In genomic region chr11:66313321-66314185, GRCh38 we compare ENCODE assay signal across 8 cellular contexts. TPM values are rescaled to one million over a fixed set of nuclear protein-coding genes. Genes with fewer than 3 reads are reported as not detected.
A peak's percentile ranks its signal among the peaks of the same experiment; 100 is the strongest.
DNase-seq lines count a peak whose midpoint lies in the region; ATAC-seq and TF ChIP-seq lines count a peak whose summit lies in the region.

No MANE protein-coding gene starts in this region.

- H3K27me3 Mint-ChIP-seq in activated CD4-positive, alpha-beta T cell treated with anti-CD3 and anti-CD28 coated beads for 36 hours: no peaks in the 10 kb centered on the region

- peak overlapping the region; percentile 54 for H3K4me3 ChIP-seq in brain microvascular endothelial cell (ENCODE audit: low read depth, low read length)
- H3K4me3 ChIP-seq in liver (ENCODE audit: low read depth in 1 of 3, low read length in 3 of 3): no peak overlapping the region
- H3K4me3 ChIP-seq in tibial nerve: peak overlapping the region; percentile 35 to 57 (median 54)

- peak overlapping the region; percentile 42 for H3K27ac Mint-ChIP-seq in activated CD4-positive, alpha-beta T cell treated with anti-CD3 and anti-CD28 coated beads for 36 hours

- H3K27ac ChIP-seq in brain microvascular endothelial cell: peak overlapping the region; percentile 97
- peak overlapping the region; percentile 28 to 86 for H3K27ac ChIP-seq in liver (ENCODE audit: low read depth in 1 of 2, low read length in 2 of 2)
- peak overlapping the region; percentile 44 to 89 (median 88) for H3K27ac ChIP-seq in tibial nerve

- no peaks in the 10 kb centered on the region for H3K36me3 ChIP-seq in brain microvascular endothelial cell (replicated peaks)
- H3K36me3 ChIP-seq in liver (ENCODE audit: control insufficient read depth in 4 of 4, insufficient read depth in 3 of 4, low read depth in 1 of 4, low read length in 3 of 4): no peaks in the 10 kb centered on the region
- H3K36me3 ChIP-seq in tibial nerve: no peaks in the 10 kb centered on the region

- TF ChIP-seq EP300 in tibial nerve (IDR thresholded peaks at IDR 0.05): no peak

- TF ChIP-seq CTCF in brain microvascular endothelial cell (IDR thresholded peaks at IDR 0.05; ENCODE audit: low read depth, low read length, missing control alignments) (peak; percentile 58), liver (IDR thresholded peaks at IDR 0.05; ENCODE audit: low read depth, low read length, missing input control) (no peak), tibial nerve (IDR thresholded peaks at IDR 0.05) (peak in 1 of 5 experiments; percentile 11)

- TF ChIP-seq RAD21 in liver (IDR thresholded peaks at IDR 0.05): no peak

- DNase-seq in activated CD4-positive, alpha-beta T cell treated with anti-CD3 and anti-CD28 coated beads for 36 hours: no peak
- DNase-seq in activated CD4-positive, alpha-beta T cell treated with anti-CD3 and anti-CD28 coated beads for 48 hours: no peak
- DNase-seq in brain microvascular endothelial cell (no peak), tibial nerve (ENCODE audit: low spot score in 2 of 2) (no peak), pons (ENCODE audit: low spot score) (no peak)
- no peak for DNase-seq in stimulated activated CD4-positive, alpha-beta T cell treated with anti-CD3 and anti-CD28 coated beads, Interleukin-15, amount 100 ng/mL, for 24 hours

- peak overlapping the region; percentile 79 for H3K4me3 Mint-ChIP-seq in activated CD4-positive, alpha-beta T cell treated with anti-CD3 and anti-CD28 coated beads for 36 hours

- H3K9me3 ChIP-seq in liver (ENCODE audit: control insufficient read depth in 4 of 4, low read length in 3 of 4): no peaks in the 10 kb centered on the region
- H3K9me3 ChIP-seq in tibial nerve: no peaks in the 10 kb centered on the region

- peaks cover 48% of the 10 kb centered on the region for H3K4me1 Mint-ChIP-seq in activated CD4-positive, alpha-beta T cell treated with anti-CD3 and anti-CD28 coated beads for 36 hours

- no peak for TF ChIP-seq POLR2A in tibial nerve (IDR thresholded peaks at IDR 0.05)

- POLR2A ChIA-PET in activated CD4-positive, alpha-beta T cell treated with anti-CD3 and anti-CD28 coated beads for 36 hours (lab: Charles Lee): interaction anchor here (1.4 kb wide), 1 partner anchor 22 kb away, joined by 3 read pairs; the partner anchor contains the start of gene TMEM151A

- ATAC-seq in activated CD4-positive, alpha-beta T cell treated with anti-CD3 and anti-CD28 coated beads for 36 hours: no peak
- no peak for ATAC-seq in GM18498 (IDR thresholded peaks at IDR 0.05; ENCODE audit: unreplicated experiment)

- in situ Hi-C loops in brain microvascular endothelial cell (cut with HindIII; ENCODE audit: low pct_ligation_motif_present, low sequenced_read_pairs): no loop called here

- intact Hi-C loops in activated CD4-positive, alpha-beta T cell treated with anti-CD3 and anti-CD28 coated beads for 36 hours (cut with DNase I, micrococcal nuclease): no loop called here

- H3K27me3 ChIP-seq in brain microvascular endothelial cell (replicated peaks): no peaks in the 10 kb centered on the region
- H3K27me3 ChIP-seq in liver (ENCODE audit: control insufficient read depth in 4 of 4, insufficient read depth in 4 of 4, low read length in 3 of 4): no peaks in the 10 kb centered on the region
- peaks cover 0 to 5% of the 10 kb centered on the region in 2 donors for H3K27me3 ChIP-seq in tibial nerve

- CTCF ChIA-PET in activated CD4-positive, alpha-beta T cell treated with anti-CD3 and anti-CD28 coated beads for 36 hours (lab: Charles Lee): interaction anchor here (0.6 to 6.4 kb wide), 11 partner anchors 8 to 423 kb away, joined by 3 to 34 read pairs (median 10); partner anchors contain the start of genes BRMS1, CCDC85B, TMEM151A and YIF1A

- H3K4me1 ChIP-seq in liver (ENCODE audit: control insufficient read depth in 4 of 4, insufficient read depth in 4 of 4, low read length in 3 of 4) (peaks cover 7 to 20% (median 12%) of the 10 kb centered on the region in 4 donors), tibial nerve (peaks cover 0 to 62% (median 32%) of the 10 kb centered on the region in 4 donors)

- WGBS in liver: 57% methylated on average over 38 of the region's 38 CpGs
- 22 to 38% methylated on average over 18 to 30 of the region's 38 CpGs for WGBS in tibial nerve, 2 donors

- H3K36me3 Mint-ChIP-seq in activated CD4-positive, alpha-beta T cell treated with anti-CD3 and anti-CD28 coated beads for 36 hours (ENCODE audit: low read depth): no peaks in the 10 kb centered on the region

- peak overlapping the region in 1 of 2 donors; percentile 37 for H3K9ac ChIP-seq in liver (ENCODE audit: low read depth in 1 of 2, low read length in 2 of 2)

- H3K9me3 Mint-ChIP-seq in activated CD4-positive, alpha-beta T cell treated with anti-CD3 and anti-CD28 coated beads for 36 hours (ENCODE audit: low read depth): no peaks in the 10 kb centered on the region

TF ChIP-seq in liver, 16 proteins besides CTCF, POLR2A, EP300 and RAD21:
- no peak for TF ChIP-seq RXRA (IDR thresholded peaks at IDR 0.05)
- TF ChIP-seq REST (IDR thresholded peaks at IDR 0.05): no peak
- TF ChIP-seq YY1 (IDR thresholded peaks at IDR 0.05): no peak
- no peak for TF ChIP-seq FOXA2 (IDR thresholded peaks at IDR 0.05)
- no peak for TF ChIP-seq EGR1 (IDR thresholded peaks at IDR 0.05; ENCODE audit: low read depth in 2 of 2)
- TF ChIP-seq NR2F2 (IDR thresholded peaks at IDR 0.05): no peak
- TF ChIP-seq TAF1 (conservative IDR thresholded peaks at IDR 0.05): no peak
- TF ChIP-seq HNF4A (conservative IDR thresholded peaks at IDR 0.05): no peak
- no peak for TF ChIP-seq ZBTB33 (IDR thresholded peaks at IDR 0.05)
- no peak for TF ChIP-seq HNF4G (IDR thresholded peaks at IDR 0.05)
- no peak for TF ChIP-seq JUND (IDR thresholded peaks at IDR 0.05)
- no peak for TF ChIP-seq ATF3 (IDR thresholded peaks at IDR 0.05)

RNA-seq across cellular contexts. Expression of gene CD248, which starts 3.3 kb away (rescaled TPM):
- under 1 TPM; 0.23 to 0.26 TPM for total RNA-seq in activated CD4-positive, alpha-beta T cell treated with anti-CD3 and anti-CD28 coated beads for 36 hours
- total RNA-seq in liver: 1 to 10 TPM; 1.0 to 3.0 TPM
- polyA plus RNA-seq in liver: 1 to 10 TPM in 1 of 2 donors, under 1 TPM in 1; 0.64 to 1.5 TPM
- total RNA-seq in tibial nerve: 10 to 100 TPM; 29.9 to 69.7 (median 47.3) TPM

RNA-seq across cellular contexts. Expression of gene TMEM151A, which starts 21.9 kb away (rescaled TPM):
- total RNA-seq in activated CD4-positive, alpha-beta T cell treated with anti-CD3 and anti-CD28 coated beads for 36 hours: not detected
- total RNA-seq in liver: under 1 TPM in 1 of 2 donors, not detected in 1; 0.05 TPM
- polyA plus RNA-seq in liver: under 1 TPM in 1 of 2 donors, not detected in 1; 0.13 TPM
- not detected for total RNA-seq in tibial nerve

RNA-seq across cellular contexts. Expression of gene RIN1, which starts 22.7 kb away (rescaled TPM):
- total RNA-seq in activated CD4-positive, alpha-beta T cell treated with anti-CD3 and anti-CD28 coated beads for 36 hours: 1 to 10 TPM; 1.5 to 1.6 TPM
- 1 to 10 TPM in 1 of 2 donors, under 1 TPM in 1; 0.50 to 1.1 TPM for total RNA-seq in liver
- under 1 TPM; 0.11 to 0.55 TPM for polyA plus RNA-seq in liver
- 10 to 100 TPM in 1 of 4 donors, 1 to 10 TPM in 3; 2.4 to 14.1 (median 4.1) TPM for total RNA-seq in tibial nerve

RNA-seq across cellular contexts. Expression of gene YIF1A, which starts 24.6 kb away (rescaled TPM):
- 10 to 100 TPM; 47.5 to 49.8 TPM for total RNA-seq in activated CD4-positive, alpha-beta T cell treated with anti-CD3 and anti-CD28 coated beads for 36 hours
- total RNA-seq in liver (100 to 1,000 TPM in 1 of 2 donors, 10 to 100 TPM in 1; 93.0 to 115 TPM), tibial nerve (100 to 1,000 TPM in 2 of 4 donors, 10 to 100 TPM in 2; 76.0 to 143 (median 90.6) TPM)
- 100 to 1,000 TPM; 118 to 136 TPM for polyA plus RNA-seq in liver

RNA-seq across cellular contexts. Expression of gene BRMS1, which starts 31.4 kb away (rescaled TPM):
- 10 to 100 TPM; 29.2 to 30.2 TPM for total RNA-seq in activated CD4-positive, alpha-beta T cell treated with anti-CD3 and anti-CD28 coated beads for 36 hours
- total RNA-seq in liver (10 to 100 TPM; 12.0 to 20.0 TPM), tibial nerve (10 to 100 TPM; 27.2 to 44.7 (median 34.8) TPM)
- 10 to 100 TPM; 20.6 to 24.0 TPM for polyA plus RNA-seq in liver

Comparison
In these comparisons a context has a peak if more than half of its experiments do, and no peak if none do; other contexts are left out.
1. H3K4me3 ChIP-seq: peak in brain microvascular endothelial cell (single experiment) and tibial nerve (4 of 4); none in liver (0 of 3).
2. RNA of gene CD248, which starts 3.3 kb away (total RNA-seq): 29.9 to 69.7 TPM in tibial nerve; 1.0 to 3.0 TPM in liver and 0.23 to 0.26 TPM in activated CD4-positive, alpha-beta T cell treated with anti-CD3 and anti-CD28 coated beads for 36 hours; every median in the first group is over 4 times any median in the second.
3. Peak in every context shown above with its lines, with median percentiles within 50 percentile points of each other: H3K27ac ChIP-seq.